Comparison of ENCODE assay signal across 21 cellular contexts in genomic region chr1:167798951-167799350, GRCh38.
"Had no signal": no experiment of that assay in that cellular context is flagged by ENCODE, and none has a peak within 500 bp of the region (broad histone marks: within the 10 kb centered on the region; RNA-seq: fewer than 3 reads in every experiment).

No MANE protein-coding gene starts in this region.

- H3K27ac ChIP-seq: ovary, spleen, tibial artery, upper lobe of right lung, vagina had no signal

- H3K36me3 Mint-ChIP-seq: naive thymus-derived CD4-positive, alpha-beta T cell; stimulated activated memory B cell treated with anti-CD40 and anti-IgM and Interleukin-4, amounts not matched to agents 10 μg/mL and 1 μg/mL and 100 μg/mL, for 72 hours had no signal

- H3K4me3 Mint-ChIP-seq: naive thymus-derived CD4-positive, alpha-beta T cell; stimulated activated memory B cell treated with anti-CD40 and anti-IgM and Interleukin-4, amounts not matched to agents 10 μg/mL and 1 μg/mL and 100 μg/mL, for 72 hours; stimulated activated naive CD8-positive, alpha-beta T cell treated with anti-CD3 and anti-CD28 coated beads, Interleukin-15, Interleukin-2, amounts not matched to agents 100 ng/mL and 50 ng/mL, for 24 hours had no signal

- H3K36me3 ChIP-seq: gastroesophageal sphincter, ovary, spleen, tibial artery, upper lobe of right lung, vagina had no signal

- H3K9me3 Mint-ChIP-seq: naive thymus-derived CD4-positive, alpha-beta T cell; stimulated activated memory B cell treated with anti-CD40 and anti-IgM and Interleukin-4, amounts not matched to agents 10 μg/mL and 1 μg/mL and 100 μg/mL, for 72 hours; stimulated activated naive CD8-positive, alpha-beta T cell treated with anti-CD3 and anti-CD28 coated beads, Interleukin-15, Interleukin-2, amounts not matched to agents 100 ng/mL and 50 ng/mL, for 24 hours had no signal

- H3K27me3 Mint-ChIP-seq: naive thymus-derived CD4-positive, alpha-beta T cell; stimulated activated memory B cell treated with anti-CD40 and anti-IgM and Interleukin-4, amounts not matched to agents 10 μg/mL and 1 μg/mL and 100 μg/mL, for 72 hours; stimulated activated naive CD8-positive, alpha-beta T cell treated with anti-CD3 and anti-CD28 coated beads, Interleukin-15, Interleukin-2, amounts not matched to agents 100 ng/mL and 50 ng/mL, for 24 hours had no signal

- H3K9me3 ChIP-seq: gastroesophageal sphincter, ovary, spleen, tibial artery, upper lobe of right lung, vagina had no signal

- H3K27me3 ChIP-seq: gastroesophageal sphincter, ovary, spleen, tibial artery, upper lobe of right lung, vagina had no signal

- H3K4me3 ChIP-seq: dorsolateral prefrontal cortex, gastroesophageal sphincter, lung, ovary, spleen, tibial artery, upper lobe of right lung, vagina had no signal

- DNase-seq: cortex of kidney; dorsolateral prefrontal cortex; effector CD8-positive, alpha-beta T cell; kidney; left cardiac atrium; left ventricle myocardium superior; mesendoderm; naive thymus-derived CD4-positive, alpha-beta T cell; ovary; spleen; stimulated activated CD4-positive, alpha-beta T cell treated with anti-CD3 and anti-CD28 coated beads, Interleukin-15, amount 100 ng/mL, for 24 hours; stimulated activated CD4-positive, alpha-beta T cell treated with anti-CD3 and anti-CD28 coated beads, Interleukin-1b, Interleukin-23, amount 100 ng/mL, for 48 hours; stimulated activated CD4-positive, alpha-beta T cell treated with anti-CD3 and anti-CD28 coated beads, Interleukin-4, amount 100 ng/mL, for 24 hours; tibial artery; upper lobe of right lung had no signal

- H3K27ac Mint-ChIP-seq: naive thymus-derived CD4-positive, alpha-beta T cell; stimulated activated memory B cell treated with anti-CD40 and anti-IgM and Interleukin-4, amounts not matched to agents 10 μg/mL and 1 μg/mL and 100 μg/mL, for 72 hours; stimulated activated naive CD8-positive, alpha-beta T cell treated with anti-CD3 and anti-CD28 coated beads, Interleukin-15, Interleukin-2, amounts not matched to agents 100 ng/mL and 50 ng/mL, for 24 hours had no signal

- ATAC-seq: gastroesophageal sphincter; left cardiac atrium; left ventricle myocardium superior; naive thymus-derived CD4-positive, alpha-beta T cell; sciatic nerve; stimulated activated memory B cell treated with anti-CD40 and anti-IgM and Interleukin-4, amounts not matched to agents 10 μg/mL and 1 μg/mL and 100 μg/mL, for 72 hours; upper lobe of right lung had no signal
